Comparison of ENCODE assay signal across 1 cellular context in the genomic region with DNA sequence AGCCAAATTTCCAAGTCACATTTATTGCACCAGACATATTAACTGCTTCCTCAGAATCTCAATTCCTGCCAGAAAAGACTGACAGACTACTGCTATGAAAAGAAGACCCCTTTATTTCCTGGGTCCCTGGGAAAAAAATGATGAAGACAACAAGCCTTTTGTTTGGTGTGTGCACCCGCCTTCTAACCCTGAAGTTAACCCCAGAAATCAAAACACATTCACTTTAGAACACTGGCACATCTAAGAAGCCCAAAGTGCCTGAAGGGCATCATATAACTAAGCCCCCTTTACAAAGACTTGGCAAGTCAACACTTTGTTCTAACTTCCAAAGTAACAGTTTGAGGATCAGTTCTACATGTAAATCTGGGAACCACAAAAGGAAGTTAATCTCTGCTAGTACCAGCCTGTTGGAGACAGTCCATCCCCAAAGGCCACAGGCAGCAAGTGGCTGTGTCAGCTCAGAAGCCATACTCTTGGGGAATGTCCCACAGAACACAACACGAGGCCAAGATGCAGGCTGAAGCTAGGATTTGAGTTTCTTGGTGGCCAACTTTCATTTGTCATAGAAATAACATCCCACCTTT.
TF ChIP-seq lines count a peak whose summit lies in the region.

No MANE protein-coding gene starts in this region.

TF ChIP-seq in H1, 55 proteins besides CTCF, POLR2A, EP300 and RAD21 (continued from another document):
- TF ChIP-seq PHF8 (conservative IDR thresholded peaks at IDR 0.05; ENCODE audit: low read depth, low read length), result no peak
- TF ChIP-seq, protein P1, sequence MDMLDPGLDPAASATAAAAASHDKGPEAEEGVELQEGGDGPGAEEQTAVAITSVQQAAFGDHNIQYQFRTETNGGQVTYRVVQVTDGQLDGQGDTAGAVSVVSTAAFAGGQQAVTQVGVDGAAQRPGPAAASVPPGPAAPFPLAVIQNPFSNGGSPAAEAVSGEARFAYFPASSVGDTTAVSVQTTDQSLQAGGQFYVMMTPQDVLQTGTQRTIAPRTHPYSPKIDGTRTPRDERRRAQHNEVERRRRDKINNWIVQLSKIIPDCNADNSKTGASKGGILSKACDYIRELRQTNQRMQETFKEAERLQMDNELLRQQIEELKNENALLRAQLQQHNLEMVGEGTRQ (IDR thresholded peaks at IDR 0.05; ENCODE audit: low read length), result no peak
- no peak for TF ChIP-seq JUN (IDR thresholded peaks at IDR 0.05; ENCODE audit: low read depth, low read length)
- no peak for TF ChIP-seq CREB1 (IDR thresholded peaks at IDR 0.05)
TF ChIP-seq in H1: peak in this region for 0.
